20 cellular contexts compared by ENCODE assay signal in the genomic region with DNA sequence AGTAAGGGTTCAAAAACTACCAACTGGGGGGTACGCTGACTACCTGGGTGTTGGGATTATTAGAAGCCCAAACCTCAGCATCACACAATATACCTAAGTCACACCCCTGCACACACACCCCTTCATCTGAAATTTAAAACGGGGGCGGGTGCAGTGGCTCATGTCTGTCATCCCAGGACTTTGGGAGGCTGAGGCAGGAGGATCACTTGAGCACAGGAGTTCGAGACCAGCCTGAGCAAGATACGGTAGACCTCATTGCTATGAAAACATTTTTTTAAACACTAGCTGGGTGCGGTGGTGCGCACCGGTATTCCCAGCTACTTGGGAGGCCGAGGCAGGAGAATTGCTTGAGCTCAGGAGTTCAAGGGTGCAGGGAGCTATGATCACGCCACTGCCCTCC.
"Had no signal": no experiment of that assay in that cellular context is flagged by ENCODE, and none has a peak within 500 bp of the region (broad histone marks: within the 10 kb centered on the region; RNA-seq: fewer than 3 reads in every experiment).

No MANE protein-coding gene starts in this region.

- H3K27me3 Mint-ChIP-seq: naive thymus-derived CD4-positive, alpha-beta T cell; natural killer cell treated with Interleukin-12 subunit alpha and Interleukin-12 subunit beta and Interleukin-15 and Interleukin-18, amount 100 ng/mL, for 72 hours; stimulated activated memory B cell treated with anti-CD40 and anti-IgM and Interleukin-4, amounts not matched to agents 10 μg/mL and 1 μg/mL and 100 μg/mL, for 72 hours; stimulated activated naive CD8-positive, alpha-beta T cell treated with anti-CD3 and anti-CD28 coated beads, Interleukin-15, amount 100 ng/mL, for 72 hours; type B pancreatic cell had no signal

- H3K36me3 Mint-ChIP-seq: naive thymus-derived CD4-positive, alpha-beta T cell; natural killer cell treated with Interleukin-12 subunit alpha and Interleukin-12 subunit beta and Interleukin-15 and Interleukin-18, amount 100 ng/mL, for 72 hours; stimulated activated memory B cell treated with anti-CD40 and anti-IgM and Interleukin-4, amounts not matched to agents 10 μg/mL and 1 μg/mL and 100 μg/mL, for 72 hours; type B pancreatic cell had no signal

- H3K4me3 Mint-ChIP-seq: naive thymus-derived CD4-positive, alpha-beta T cell; natural killer cell treated with Interleukin-12 subunit alpha and Interleukin-12 subunit beta and Interleukin-15 and Interleukin-18, amount 100 ng/mL, for 72 hours; stimulated activated memory B cell treated with anti-CD40 and anti-IgM and Interleukin-4, amounts not matched to agents 10 μg/mL and 1 μg/mL and 100 μg/mL, for 72 hours; stimulated activated naive CD8-positive, alpha-beta T cell treated with anti-CD3 and anti-CD28 coated beads, Interleukin-15, amount 100 ng/mL, for 72 hours; type B pancreatic cell had no signal

- H3K4me1 Mint-ChIP-seq: naive thymus-derived CD4-positive, alpha-beta T cell; stimulated activated memory B cell treated with anti-CD40 and anti-IgM and Interleukin-4, amounts not matched to agents 10 μg/mL and 1 μg/mL and 100 μg/mL, for 72 hours; stimulated activated naive CD8-positive, alpha-beta T cell treated with anti-CD3 and anti-CD28 coated beads, Interleukin-15, amount 100 ng/mL, for 72 hours had no signal

- H3K9me3 Mint-ChIP-seq: natural killer cell treated with Interleukin-12 subunit alpha and Interleukin-12 subunit beta and Interleukin-15 and Interleukin-18, amount 100 ng/mL, for 72 hours; stimulated activated memory B cell treated with anti-CD40 and anti-IgM and Interleukin-4, amounts not matched to agents 10 μg/mL and 1 μg/mL and 100 μg/mL, for 72 hours; stimulated activated naive CD8-positive, alpha-beta T cell treated with anti-CD3 and anti-CD28 coated beads, Interleukin-15, amount 100 ng/mL, for 72 hours; type B pancreatic cell had no signal

- H3K27ac Mint-ChIP-seq: naive thymus-derived CD4-positive, alpha-beta T cell; natural killer cell treated with Interleukin-12 subunit alpha and Interleukin-12 subunit beta and Interleukin-15 and Interleukin-18, amount 100 ng/mL, for 72 hours; stimulated activated memory B cell treated with anti-CD40 and anti-IgM and Interleukin-4, amounts not matched to agents 10 μg/mL and 1 μg/mL and 100 μg/mL, for 72 hours; stimulated activated naive CD8-positive, alpha-beta T cell treated with anti-CD3 and anti-CD28 coated beads, Interleukin-15, amount 100 ng/mL, for 72 hours; type B pancreatic cell had no signal

- DNase-seq: islet precursor cell; left ventricle myocardium inferior; mesendoderm; midbrain; mucosa of descending colon; naive thymus-derived CD4-positive, alpha-beta T cell; pancreas; posterior cingulate gyrus; retina; right cardiac atrium; stimulated activated CD4-positive, alpha-beta T cell treated with anti-CD3 and anti-CD28 coated beads, Interleukin-12 subunit alpha, Interleukin-12 subunit beta, amount 100 ng/mL, for 4 hours; stimulated activated CD4-positive, alpha-beta T cell treated with anti-CD3 and anti-CD28 coated beads, Interleukin-4, amount 100 ng/mL, for 4 hours; stimulated activated CD8-positive, alpha-beta memory T cell treated with anti-CD3 and anti-CD28 coated beads, Interleukin-4, amount 100 ng/mL, for 48 hours; stimulated activated naive CD4-positive, alpha-beta T cell treated with Interleukin-2 at 50 U/mL for 16 hours; stimulated activated naive CD8-positive, alpha-beta T cell treated with anti-CD3 and anti-CD28 coated beads, Interleukin-15, amount 100 ng/mL, for 72 hours; substantia nigra had no signal

- ATAC-seq: mucosa of descending colon; naive thymus-derived CD4-positive, alpha-beta T cell; natural killer cell treated with Interleukin-12 subunit alpha and Interleukin-12 subunit beta and Interleukin-15 and Interleukin-18, amount 100 ng/mL, for 72 hours; pancreas; right cardiac atrium; sciatic nerve; stimulated activated memory B cell treated with anti-CD40 and anti-IgM and Interleukin-4, amounts not matched to agents 10 μg/mL and 1 μg/mL and 100 μg/mL, for 72 hours; stimulated activated naive CD8-positive, alpha-beta T cell treated with anti-CD3 and anti-CD28 coated beads, Interleukin-15, amount 100 ng/mL, for 72 hours had no signal
